ENCODE assay signal across 8 cellular contexts in genomic region chr16:31508706-31509523, GRCh38. TPM values are rescaled to one million over a fixed set of nuclear protein-coding genes. Genes with fewer than 3 reads are reported as not detected.
DNase-seq lines count a peak whose midpoint lies in the region; ATAC-seq and TF ChIP-seq lines count a peak whose summit lies in the region.

No MANE protein-coding gene starts in this region.

- H3K27me3 ChIP-seq in WERI-Rb-1 (ENCODE audit: insufficient read depth, low read depth, severe bottlenecking): peaks cover 25% of the 10 kb centered on the region
- no peaks in the 10 kb centered on the region for H3K27me3 ChIP-seq in foreskin keratinocyte

- H3K27ac ChIP-seq in WERI-Rb-1 (peak overlapping the region; percentile 85), foreskin keratinocyte (peak overlapping the region; percentile 83)

- peak overlapping the region; percentile 76 for H3K4me3 ChIP-seq in WERI-Rb-1 (ENCODE audit: low read depth, low read length)

- H3K27me3 Mint-ChIP-seq in progenitor cell of endocrine pancreas: peaks cover 13% of the 10 kb centered on the region

- no peaks in the 10 kb centered on the region for H3K9me3 Mint-ChIP-seq in progenitor cell of endocrine pancreas (ENCODE audit: low read depth)

- peak; percentile 2 for ATAC-seq in GM19452 (IDR thresholded peaks at IDR 0.05; ENCODE audit: unreplicated experiment)
- ATAC-seq in foreskin keratinocyte: no peak
- no peak for ATAC-seq in GM19455 (IDR thresholded peaks at IDR 0.05; ENCODE audit: unreplicated experiment)

- peaks cover 21% of the 10 kb centered on the region for H3K4me1 Mint-ChIP-seq in progenitor cell of endocrine pancreas (ENCODE audit: low read depth)

- DNase-seq in A172 (ENCODE audit: low spot score) (peak; percentile 21), WERI-Rb-1 (no peak), foreskin keratinocyte (peak in 1 of 2 donors; percentile 22), progenitor cell of endocrine pancreas (ENCODE audit: low spot score, unreplicated experiment) (no peak), NCI-H526 (lab: John Stamatoyannopoulos, UW) (no peak), KBM-7 (no peak)

- TF ChIP-seq CTCF in WERI-Rb-1 (IDR thresholded peaks at IDR 0.05; ENCODE audit: low read depth, low read length): no peak
- no peak for TF ChIP-seq CTCF in foreskin keratinocyte (conservative IDR thresholded peaks at IDR 0.05)
- TF ChIP-seq CTCF in progenitor cell of endocrine pancreas (IDR thresholded peaks at IDR 0.05; ENCODE audit: unreplicated experiment): no peak

- H3K27ac Mint-ChIP-seq in progenitor cell of endocrine pancreas: peak overlapping the region; percentile 98

- H3K4me3 Mint-ChIP-seq in progenitor cell of endocrine pancreas (ENCODE audit: low read depth): peak overlapping the region; percentile 93

- peaks cover 8% of the 10 kb centered on the region for H3K9me3 ChIP-seq in WERI-Rb-1 (ENCODE audit: severe bottlenecking)

- H3K36me3 Mint-ChIP-seq in progenitor cell of endocrine pancreas (ENCODE audit: insufficient read depth): no peaks in the 10 kb centered on the region

- H3K36me3 ChIP-seq in WERI-Rb-1: no peaks in the 10 kb centered on the region

- in situ Hi-C loops in KBM-7 (cut with MboI; ENCODE audit: low pct_unique_long_range_greater_than_20kb, low sequenced_read_pairs): no loop called here

- H3K4me1 ChIP-seq in foreskin keratinocyte: peaks cover 11% of the 10 kb centered on the region

RNA-seq across cellular contexts. Expression of gene RUSF1, which starts 0.7 kb away (rescaled TPM):
- total RNA-seq in A172 (2014; rRNA removed; shearing (Covaris generic)): 39.6 and 46.8 TPM in 2 replicates
- total RNA-seq in foreskin keratinocyte (30.4 and 36.9 TPM in 2 replicates), progenitor cell of endocrine pancreas (65.1 and 65.7 TPM in 2 replicates)
- polyA plus RNA-seq in foreskin keratinocyte: 30.6 and 38.0 TPM in 2 replicates

RNA-seq across cellular contexts. Expression of gene AHSP, which starts 18.8 kb away (rescaled TPM):
- total RNA-seq in A172 (2014; rRNA removed; shearing (Covaris generic)): not detected in 2 replicates
- total RNA-seq in foreskin keratinocyte (not detected in 2 replicates), progenitor cell of endocrine pancreas (not detected in 2 replicates)
- polyA plus RNA-seq in foreskin keratinocyte: not detected in 2 replicates

RNA-seq across cellular contexts. Expression of gene SLC5A2, which starts 26.0 kb away (rescaled TPM):
- 0.05 TPM in 1 of 2 replicates, not detected in the other for total RNA-seq in A172 (2014; rRNA removed; shearing (Covaris generic))
- total RNA-seq in foreskin keratinocyte (0.04 TPM in 1 of 2 replicates, not detected in the other), progenitor cell of endocrine pancreas (0.29 and 0.62 TPM in 2 replicates)
- polyA plus RNA-seq in foreskin keratinocyte: 0.17 and 0.19 TPM in 2 replicates

RNA-seq across cellular contexts. Expression of gene TGFB1I1, which starts 37.0 kb away (rescaled TPM):
- 29.8 and 42.0 TPM in 2 replicates for total RNA-seq in A172 (2014; rRNA removed; shearing (Covaris generic))
- total RNA-seq in foreskin keratinocyte: 18.2 and 19.7 TPM in 2 replicates
- polyA plus RNA-seq in foreskin keratinocyte: 34.6 and 34.8 TPM in 2 replicates
- total RNA-seq in progenitor cell of endocrine pancreas: 4.5 and 5.0 TPM in 2 replicates

RNA-seq across cellular contexts. Expression of gene ARMC5, which starts 49.6 kb away (rescaled TPM):
- 17.7 and 18.6 TPM in 2 replicates for total RNA-seq in A172 (2014; rRNA removed; shearing (Covaris generic))
- 6.1 TPM in 2 replicates for total RNA-seq in foreskin keratinocyte
- polyA plus RNA-seq in foreskin keratinocyte: 6.4 and 6.9 TPM in 2 replicates
- total RNA-seq in progenitor cell of endocrine pancreas: 14.6 and 14.8 TPM in 2 replicates
